22 cellular contexts compared by ENCODE assay signal in the genomic region with DNA sequence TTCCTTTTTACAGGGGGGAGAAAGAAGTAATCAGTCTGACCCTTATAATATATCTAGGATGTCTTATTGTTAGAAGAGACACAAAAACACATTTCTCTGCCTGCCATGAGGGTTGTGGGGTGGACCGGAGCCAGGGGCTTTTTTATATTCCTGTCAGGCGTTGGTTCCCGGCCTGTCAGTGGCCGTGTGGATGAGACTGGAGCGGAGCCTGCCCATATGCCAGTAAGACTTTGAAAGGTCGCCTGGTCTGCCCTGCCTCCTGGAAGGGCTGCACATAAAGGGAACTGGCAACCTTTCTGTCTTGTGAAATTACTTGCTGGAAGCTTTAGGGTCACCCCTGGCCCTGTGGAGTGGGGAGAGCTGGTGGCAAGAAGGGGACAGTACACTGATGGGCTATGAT. TPM values are rescaled to one million over a fixed set of nuclear protein-coding genes. Genes with fewer than 3 reads are reported as not detected.
DNase-seq lines count a peak whose midpoint lies in the region; ATAC-seq, FAIRE-seq and TF ChIP-seq lines count a peak whose summit lies in the region.
"Had no signal": no experiment of that assay in that cellular context is flagged by ENCODE, and none has a peak within 500 bp of the region (broad histone marks: within the 10 kb centered on the region; RNA-seq: fewer than 3 reads in every experiment).

No MANE protein-coding gene starts in this region.

- FAIRE-seq in frontal cortex (lab: Jason Lieb, UNC) = no peak
- FAIRE-seq: RCC 7860 had no signal

- CTCF ChIA-PET in RWPE1 (lab: Yijun Ruan, JAX) = no interaction called here

- H3K27ac ChIP-seq in RWPE1 = no peak overlapping the region
- no peak overlapping the region for H3K27ac ChIP-seq in ovary
- H3K27ac ChIP-seq: thoracic aorta had no signal

- no peaks in the 10 kb centered on the region for H3K9me3 ChIP-seq in ovary
- H3K9me3 ChIP-seq: thoracic aorta had no signal

- DNase-seq in NCI-H1694 treated with DMSO at 0.1 percent for 48 hours (lab: John Stamatoyannopoulos, UW) (peak; percentile 48), SK-N-DZ (ENCODE audit: low spot score) (peak; percentile 9), frontal cortex (ENCODE audit: low spot score in 2 of 2) (peak; percentile 12 to 35), pons (ENCODE audit: low spot score) (peak; percentile 86), RWPE1 (ENCODE audit: low spot score) (no peak), ovary (no peak), type B pancreatic cell (ENCODE audit: extremely low spot score, unreplicated experiment) (no peak)
- DNase-seq: activated CD4-positive, alpha-beta T cell treated with anti-CD3 and anti-CD28 coated beads for 36 hours; activated CD8-positive, alpha-beta memory T cell treated with anti-CD3 and anti-CD28 coated beads, Interleukin-2, amount 50 U/mL, for 4 hours; activated naive CD4-positive, alpha-beta T cell treated with anti-CD3 and anti-CD28 coated beads for 36 hours; Calu3; GDM1; immature natural killer cell; NCI-H2029 had no signal

- intact Hi-C loops in ovary (cut with DNase I) = no loop called here

- no peak for ATAC-seq in HG03039 (IDR thresholded peaks at IDR 0.05; ENCODE audit: unreplicated experiment)
- ATAC-seq: activated CD4-positive, alpha-beta T cell treated with anti-CD3 and anti-CD28 coated beads for 36 hours; esophagus mucosa; HCT116 had no signal

- H3K36me3 ChIP-seq in ovary = no peaks in the 10 kb centered on the region
- H3K36me3 ChIP-seq: thoracic aorta had no signal

- H3K27me3 ChIP-seq in ovary = no peaks in the 10 kb centered on the region

- TF ChIP-seq CTCF in RWPE1 (conservative IDR thresholded peaks at IDR 0.05; ENCODE audit: low read depth) = no peak
- no peak for TF ChIP-seq CTCF in ovary (IDR thresholded peaks at IDR 0.05)
- no peak for TF ChIP-seq CTCF in type B pancreatic cell (conservative IDR thresholded peaks at IDR 0.05)

- H3K36me3 Mint-ChIP-seq in type B pancreatic cell = no peaks in the 10 kb centered on the region
- H3K36me3 Mint-ChIP-seq: immature natural killer cell, memory B cell had no signal

- H3K4me1 Mint-ChIP-seq in type B pancreatic cell (ENCODE audit: unreplicated experiment) = peaks cover 5% of the 10 kb centered on the region
- H3K4me1 Mint-ChIP-seq: activated CD4-positive, alpha-beta T cell treated with anti-CD3 and anti-CD28 coated beads for 36 hours; B cell; immature natural killer cell; memory B cell had no signal

- H3K4me3 Mint-ChIP-seq in type B pancreatic cell = no peak overlapping the region
- H3K4me3 Mint-ChIP-seq: activated CD4-positive, alpha-beta T cell treated with anti-CD3 and anti-CD28 coated beads for 36 hours; activated naive CD4-positive, alpha-beta T cell treated with anti-CD3 and anti-CD28 coated beads for 36 hours; B cell; immature natural killer cell; memory B cell; nephron had no signal

- TF ChIP-seq POLR2A in ovary (IDR thresholded peaks at IDR 0.05) = no peak

- WGBS in ovary, 3 donors = 83 to 88% (median 83%) methylated on average over 6 of the region's 6 CpGs

- TF ChIP-seq EP300 in ovary (IDR thresholded peaks at IDR 0.05) = no peak

- peaks cover 3% of the 10 kb centered on the region for H3K4me1 ChIP-seq in ovary (ENCODE audit: insufficient read depth)

- no peak overlapping the region for H3K27ac Mint-ChIP-seq in type B pancreatic cell
- H3K27ac Mint-ChIP-seq: activated CD4-positive, alpha-beta T cell treated with anti-CD3 and anti-CD28 coated beads for 36 hours; activated naive CD4-positive, alpha-beta T cell treated with anti-CD3 and anti-CD28 coated beads for 36 hours; B cell; immature natural killer cell; memory B cell; nephron had no signal

- H3K9me3 Mint-ChIP-seq in type B pancreatic cell = no peaks in the 10 kb centered on the region
- H3K9me3 Mint-ChIP-seq: activated naive CD4-positive, alpha-beta T cell treated with anti-CD3 and anti-CD28 coated beads for 36 hours; immature natural killer cell; memory B cell; nephron had no signal

- H3K27me3 Mint-ChIP-seq in type B pancreatic cell = no peaks in the 10 kb centered on the region
- H3K27me3 Mint-ChIP-seq: activated CD4-positive, alpha-beta T cell treated with anti-CD3 and anti-CD28 coated beads for 36 hours; memory B cell had no signal

- POLR2A ChIA-PET in RWPE1 (lab: Yijun Ruan, JAX; ENCODE audit: low non-redundant PET) = no interaction called here

- no peak overlapping the region for H3K4me3 ChIP-seq in ovary
- H3K4me3 ChIP-seq: thoracic aorta had no signal

RNA-seq across cellular contexts. Expression of gene MAP3K13, which starts 34.7 kb away (rescaled TPM):
- polyA plus RNA-seq in SK-N-DZ (2014; cell fraction: cytosol; rRNA removed) = 34.4 and 39.0 TPM in 2 replicates
- 6.9 and 10.4 TPM in 2 replicates for polyA plus RNA-seq in SK-N-DZ (2014; cell fraction: nucleus; rRNA removed)
- total RNA-seq in frontal cortex (45.7 TPM), ovary (10 to 100 TPM; 14.5 to 40.5 (median 28.0) TPM), type B pancreatic cell (ENCODE audit: low replicate concordance) (29.1 and 40.4 TPM in 2 replicates)
- 10 to 100 TPM; 21.0 to 29.8 TPM for polyA plus RNA-seq in ovary

Comparison
In these comparisons a context has a peak if more than half of its experiments do, and no peak if none do; other contexts are left out.
1. DNase-seq: peak in NCI-H1694 treated with DMSO at 0.1 percent for 48 hours (single experiment), SK-N-DZ (single experiment), frontal cortex (2 of 2) and pons (single experiment); none in RWPE1 (single experiment), ovary (0 of 5) and type B pancreatic cell (single experiment).